8 cellular contexts compared by ENCODE assay signal in genomic region chr11:87036756-87037449, GRCh38. TPM values are rescaled to one million over a fixed set of nuclear protein-coding genes. Genes with fewer than 3 reads are reported as not detected.
DNase-seq lines count a peak whose midpoint lies in the region; ATAC-seq and TF ChIP-seq lines count a peak whose summit lies in the region.

No MANE protein-coding gene starts in this region.

- TF ChIP-seq CTCF in C4-2B (conservative IDR thresholded peaks at IDR 0.05): no peak
- no peak for TF ChIP-seq CTCF in body of pancreas (IDR thresholded peaks at IDR 0.05)
- no peak for TF ChIP-seq CTCF in liver (IDR thresholded peaks at IDR 0.05; ENCODE audit: low read depth, low read length, missing input control)
- TF ChIP-seq CTCF in tibial artery (IDR thresholded peaks at IDR 0.05): no peak

- intact Hi-C loops in body of pancreas (cut with DNase I): no loop called here
- intact Hi-C loops in tibial artery (cut with DNase I; ENCODE audit: low total_unique reads): loop anchor here (1.0 kb wide), 1 partner anchor 82 kb away; the partner anchor contains the start of gene FZD4

- WGBS in HUES64: 23% methylated on average over 10 of the region's 10 CpGs
- WGBS in body of pancreas, 2 donors: 6 to 19% methylated on average over 10 of the region's 10 CpGs
- 13% methylated on average over 10 of the region's 10 CpGs for WGBS in liver

- no peaks in the 10 kb centered on the region for H3K9me3 ChIP-seq in HUES64 (ENCODE audit: insufficient read depth, low read depth, low read length)
- H3K9me3 ChIP-seq in body of pancreas: no peaks in the 10 kb centered on the region
- no peaks in the 10 kb centered on the region for H3K9me3 ChIP-seq in liver (ENCODE audit: control insufficient read depth in 4 of 4, low read length in 3 of 4)
- no peaks in the 10 kb centered on the region for H3K9me3 ChIP-seq in tibial artery

- no peak for TF ChIP-seq POLR2A in body of pancreas (IDR thresholded peaks at IDR 0.05)

- ATAC-seq in GM19351 (IDR thresholded peaks at IDR 0.05; ENCODE audit: unreplicated experiment): peak; percentile 13
- peak; percentile 5 for ATAC-seq in body of pancreas
- no peak for ATAC-seq in GM18517 (IDR thresholded peaks at IDR 0.05; ENCODE audit: unreplicated experiment)

- H3K9ac ChIP-seq in HUES64 (ENCODE audit: low read depth, low read length) (peak overlapping the region; percentile 78), liver (ENCODE audit: low read depth in 1 of 2, low read length in 2 of 2) (peak overlapping the region; percentile 16 to 97)

- H3K36me3 ChIP-seq in HUES64 (ENCODE audit: insufficient read depth, low read length) (no peaks in the 10 kb centered on the region), body of pancreas (replicated peaks in 1 of 2; ENCODE audit: insufficient read depth in 1 of 2, low read depth in 2 of 2) (no peaks in the 10 kb centered on the region), liver (ENCODE audit: control insufficient read depth in 4 of 4, insufficient read depth in 3 of 4, low read depth in 1 of 4, low read length in 3 of 4) (no peaks in the 10 kb centered on the region), tibial artery (no peaks in the 10 kb centered on the region)

- H3K27me3 ChIP-seq in HUES64 (ENCODE audit: insufficient read depth, low read length) (no peaks in the 10 kb centered on the region), body of pancreas (no peaks in the 10 kb centered on the region), liver (ENCODE audit: control insufficient read depth in 4 of 4, insufficient read depth in 4 of 4, low read length in 3 of 4) (no peaks in the 10 kb centered on the region), tibial artery (no peaks in the 10 kb centered on the region)

- H3K27ac ChIP-seq in C4-2B (peak overlapping the region; percentile 95), HUES64 (ENCODE audit: low read depth, low read length) (peak overlapping the region; percentile 73; the same call in 1 of the 2 replicates), body of pancreas (peak overlapping the region; percentile 84 to 90 (median 84)), liver (ENCODE audit: low read depth in 1 of 2, low read length in 2 of 2) (peak overlapping the region; percentile 93 to 94), tibial artery (peak overlapping the region; percentile 77 to 87)

- H3K4me1 ChIP-seq in HUES64 (ENCODE audit: insufficient read depth, low read length): peaks cover 43% of the 10 kb centered on the region
- peaks cover 27% of the 10 kb centered on the region for H3K4me1 ChIP-seq in body of pancreas
- H3K4me1 ChIP-seq in liver (ENCODE audit: control insufficient read depth in 4 of 4, insufficient read depth in 4 of 4, low read length in 3 of 4): peaks cover 8 to 37% (median 18%) of the 10 kb centered on the region in 4 donors
- peaks cover 0 to 39% (median 11%) of the 10 kb centered on the region in 4 donors for H3K4me1 ChIP-seq in tibial artery

- H3K4me3 ChIP-seq in HUES64 (ENCODE audit: low read length) (peak overlapping the region; percentile 79), body of pancreas (peak overlapping the region in 1 of 2 donors; percentile 90), liver (ENCODE audit: low read depth in 1 of 3, low read length in 3 of 3) (peak overlapping the region; percentile 69 to 86 (median 83)), tibial artery (peak overlapping the region; percentile 74 to 95)

- TF ChIP-seq RAD21 in liver (IDR thresholded peaks at IDR 0.05): no peak

- DNase-seq in body of pancreas (peak in 2 of 4 donors; percentile 3 to 28), tibial artery (no peak), epidermal melanocyte (ENCODE audit: insufficient read length, low spot score) (no peak)

TF ChIP-seq in liver, 16 proteins besides CTCF, POLR2A, EP300 and RAD21:
- no peak for TF ChIP-seq GABPA (IDR thresholded peaks at IDR 0.05 in 1 of 2, conservative IDR thresholded peaks at IDR 0.05 in 1 of 2)
- TF ChIP-seq FOXA2 (IDR thresholded peaks at IDR 0.05): no peak
- TF ChIP-seq SP1 (IDR thresholded peaks at IDR 0.05): no peak
- peak; percentile 10 for TF ChIP-seq RXRA (IDR thresholded peaks at IDR 0.05)
- TF ChIP-seq TAF1 (conservative IDR thresholded peaks at IDR 0.05): no peak
- no peak for TF ChIP-seq ZBTB33 (IDR thresholded peaks at IDR 0.05)
- no peak for TF ChIP-seq FOXA1 (IDR thresholded peaks at IDR 0.05)
- peak in 1 of 2 donors; percentile 17 for TF ChIP-seq HNF4A (conservative IDR thresholded peaks at IDR 0.05)
- TF ChIP-seq JUND (IDR thresholded peaks at IDR 0.05): no peak
- no peak for TF ChIP-seq MAX (IDR thresholded peaks at IDR 0.05)
- no peak for TF ChIP-seq HNF4G (IDR thresholded peaks at IDR 0.05)
- peak; percentile 43 for TF ChIP-seq NR2F2 (IDR thresholded peaks at IDR 0.05)

RNA-seq across cellular contexts. Expression of gene TMEM135, which starts 0.8 kb away (rescaled TPM):
- polyA plus RNA-seq in HUES64 (2013, experiment 1 of 2): 40.0 TPM
- polyA plus RNA-seq in HUES64 (2013, experiment 2 of 2): 32.6 TPM
- total RNA-seq in body of pancreas (10 to 100 TPM; 11.2 to 20.1 TPM), liver (10 to 100 TPM; 29.4 to 38.9 TPM)
- 10 to 100 TPM; 10.0 to 17.5 TPM for polyA plus RNA-seq in liver
